8 cellular contexts compared by ENCODE assay signal in the genomic region with DNA sequence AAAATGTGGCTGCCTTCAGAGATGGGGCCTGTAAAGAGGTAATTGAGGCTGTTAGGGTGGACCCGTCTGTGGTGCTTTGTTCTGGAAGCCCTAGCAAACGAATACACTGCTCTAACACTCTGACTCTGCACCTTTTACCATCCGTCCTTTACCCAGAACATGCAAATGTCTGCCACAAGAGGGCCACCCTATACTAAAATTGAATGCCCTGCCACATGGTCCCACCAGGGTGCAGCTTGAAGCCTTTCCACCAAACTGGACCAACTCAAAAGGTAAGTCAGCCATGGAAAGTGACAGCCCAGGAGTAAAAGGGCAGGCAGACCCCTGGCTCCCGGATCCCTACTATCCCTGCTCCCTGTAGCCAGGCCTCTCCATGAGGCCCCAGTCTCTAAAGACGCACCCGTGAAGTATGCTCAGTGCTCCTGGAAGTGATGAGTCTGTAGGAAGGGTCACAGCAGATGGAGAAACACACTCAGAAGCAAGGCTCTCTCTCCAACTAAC. TPM values are rescaled to one million over a fixed set of nuclear protein-coding genes. Genes with fewer than 3 reads are reported as not detected.
DNase-seq lines count a peak whose midpoint lies in the region; ATAC-seq and TF ChIP-seq lines count a peak whose summit lies in the region.

No MANE protein-coding gene starts in this region.

- peak; percentile 38 for DNase-seq in GM12864 (ENCODE audit: low read depth)
- peak; percentile 67 for DNase-seq in HFF-Myc (ENCODE audit: extremely low read depth, low read depth)
- DNase-seq in NCI-H1092 (lab: John Stamatoyannopoulos, UW) = peak; percentile 70
- peak; percentile 61 for DNase-seq in activated naive CD8-positive, alpha-beta T cell treated with anti-CD3 and anti-CD28 coated beads for 36 hours
- peak in 4 of 5 donors; percentile 54 to 75 (median 69) for DNase-seq in heart left ventricle
- no peak for DNase-seq in retinal pigment epithelial cell (ENCODE audit: low read depth)

- H3K27ac ChIP-seq in heart left ventricle = peak overlapping the region in 2 of 12 donors; percentile 7 to 64

- H3K27ac Mint-ChIP-seq in activated naive CD8-positive, alpha-beta T cell treated with anti-CD3 and anti-CD28 coated beads for 36 hours = no peak overlapping the region

- H3K9me3 ChIP-seq in heart left ventricle = no peaks in the 10 kb centered on the region

- H3K36me3 ChIP-seq in heart left ventricle = no peaks in the 10 kb centered on the region

- peaks cover 29% of the 10 kb centered on the region for H3K27me3 Mint-ChIP-seq in activated naive CD8-positive, alpha-beta T cell treated with anti-CD3 and anti-CD28 coated beads for 36 hours

- TF ChIP-seq CTCF in GM12864 (IDR thresholded peaks at IDR 0.05; ENCODE audit: low read depth, low read length, missing control alignments) (peak; percentile 88), HFF-Myc (IDR thresholded peaks at IDR 0.05; ENCODE audit: low read depth, low read length, missing control alignments) (peak; percentile 90), heart left ventricle (IDR thresholded peaks at IDR 0.05) (peak; percentile 72 to 93 (median 88)), retinal pigment epithelial cell (conservative IDR thresholded peaks at IDR 0.05; ENCODE audit: low read depth, low read length) (peak; percentile 91)

- peaks cover 0 to 11% (median 0%) of the 10 kb centered on the region in 12 donors for H3K4me1 ChIP-seq in heart left ventricle

- no peaks in the 10 kb centered on the region for H3K36me3 Mint-ChIP-seq in activated naive CD8-positive, alpha-beta T cell treated with anti-CD3 and anti-CD28 coated beads for 36 hours

- no peak overlapping the region for H3K4me3 Mint-ChIP-seq in activated naive CD8-positive, alpha-beta T cell treated with anti-CD3 and anti-CD28 coated beads for 36 hours

- H3K4me3 ChIP-seq in GM12864 (ENCODE audit: low read depth, low read length) (no peak overlapping the region), HFF-Myc (replicated peaks; ENCODE audit: low read depth, low read length) (no peak overlapping the region), heart left ventricle (no peak overlapping the region), retinal pigment epithelial cell (ENCODE audit: low read length) (no peak overlapping the region)

- ATAC-seq in SK-N-SH treated with all-trans-retinoic acid at 6 μM for 48 hours (peak; percentile 100), heart left ventricle (peak; percentile 93 to 99 (median 98)), HG03025 (IDR thresholded peaks at IDR 0.05; ENCODE audit: low FRiP score, unreplicated experiment) (no peak)

- no peaks in the 10 kb centered on the region for H3K27me3 ChIP-seq in heart left ventricle

- no peaks in the 10 kb centered on the region for H3K9me3 Mint-ChIP-seq in activated naive CD8-positive, alpha-beta T cell treated with anti-CD3 and anti-CD28 coated beads for 36 hours

- no peak for TF ChIP-seq POLR2A in heart left ventricle (IDR thresholded peaks at IDR 0.05)

- intact Hi-C loops in heart left ventricle (cut with DNase I) = loop anchor here (1.0 to 10.0 kb wide), 10 partner anchors 34 to 458 kb away; a partner anchor contains a TSS

- 25 to 30% (median 28%) methylated on average over 6 of the region's 6 CpGs for whole genome bisulfite sequencing in heart left ventricle, 4 donors

- peaks cover 18% of the 10 kb centered on the region for H3K4me1 Mint-ChIP-seq in activated naive CD8-positive, alpha-beta T cell treated with anti-CD3 and anti-CD28 coated beads for 36 hours

TF ChIP-seq in SK-N-SH treated with all-trans-retinoic acid at 6 μM for 48 hours, 23 proteins besides CTCF, POLR2A, EP300 and RAD21:
- TF ChIP-seq ZFP3 (CRISPR knock-in tag; IDR thresholded peaks at IDR 0.05) (no peak), BACH2 (CRISPR knock-in tag; IDR thresholded peaks at IDR 0.05; ENCODE audit: borderline replicate concordance) (no peak), ZFP30 (CRISPR knock-in tag; IDR thresholded peaks at IDR 0.05) (no peak), ARNTL (CRISPR knock-in tag; IDR thresholded peaks at IDR 0.05; ENCODE audit: borderline replicate concordance, low read depth) (no peak), ZNF70 (CRISPR knock-in tag; IDR thresholded peaks at IDR 0.05) (no peak), CSDC2 (CRISPR knock-in tag; IDR thresholded peaks at IDR 0.05) (no peak), PPARA (CRISPR knock-in tag; IDR thresholded peaks at IDR 0.05; ENCODE audit: borderline replicate concordance) (no peak), GLIS3 (CRISPR knock-in tag; IDR thresholded peaks at IDR 0.05) (no peak), TOX (CRISPR knock-in tag; IDR thresholded peaks at IDR 0.05; ENCODE audit: borderline replicate concordance) (no peak), ZC3H10 (CRISPR knock-in tag; IDR thresholded peaks at IDR 0.05) (no peak), TCF4 (CRISPR knock-in tag; IDR thresholded peaks at IDR 0.05; ENCODE audit: borderline replicate concordance) (no peak), OSR1 (CRISPR knock-in tag; IDR thresholded peaks at IDR 0.05) (no peak), SNAI2 (CRISPR knock-in tag; IDR thresholded peaks at IDR 0.05) (no peak), ZNF8 (CRISPR knock-in tag; IDR thresholded peaks at IDR 0.05) (no peak), ISL1 (CRISPR knock-in tag; IDR thresholded peaks at IDR 0.05) (no peak), ESRRG (CRISPR knock-in tag; IDR thresholded peaks at IDR 0.05) (no peak)
- TF ChIP-seq, protein P1, sequence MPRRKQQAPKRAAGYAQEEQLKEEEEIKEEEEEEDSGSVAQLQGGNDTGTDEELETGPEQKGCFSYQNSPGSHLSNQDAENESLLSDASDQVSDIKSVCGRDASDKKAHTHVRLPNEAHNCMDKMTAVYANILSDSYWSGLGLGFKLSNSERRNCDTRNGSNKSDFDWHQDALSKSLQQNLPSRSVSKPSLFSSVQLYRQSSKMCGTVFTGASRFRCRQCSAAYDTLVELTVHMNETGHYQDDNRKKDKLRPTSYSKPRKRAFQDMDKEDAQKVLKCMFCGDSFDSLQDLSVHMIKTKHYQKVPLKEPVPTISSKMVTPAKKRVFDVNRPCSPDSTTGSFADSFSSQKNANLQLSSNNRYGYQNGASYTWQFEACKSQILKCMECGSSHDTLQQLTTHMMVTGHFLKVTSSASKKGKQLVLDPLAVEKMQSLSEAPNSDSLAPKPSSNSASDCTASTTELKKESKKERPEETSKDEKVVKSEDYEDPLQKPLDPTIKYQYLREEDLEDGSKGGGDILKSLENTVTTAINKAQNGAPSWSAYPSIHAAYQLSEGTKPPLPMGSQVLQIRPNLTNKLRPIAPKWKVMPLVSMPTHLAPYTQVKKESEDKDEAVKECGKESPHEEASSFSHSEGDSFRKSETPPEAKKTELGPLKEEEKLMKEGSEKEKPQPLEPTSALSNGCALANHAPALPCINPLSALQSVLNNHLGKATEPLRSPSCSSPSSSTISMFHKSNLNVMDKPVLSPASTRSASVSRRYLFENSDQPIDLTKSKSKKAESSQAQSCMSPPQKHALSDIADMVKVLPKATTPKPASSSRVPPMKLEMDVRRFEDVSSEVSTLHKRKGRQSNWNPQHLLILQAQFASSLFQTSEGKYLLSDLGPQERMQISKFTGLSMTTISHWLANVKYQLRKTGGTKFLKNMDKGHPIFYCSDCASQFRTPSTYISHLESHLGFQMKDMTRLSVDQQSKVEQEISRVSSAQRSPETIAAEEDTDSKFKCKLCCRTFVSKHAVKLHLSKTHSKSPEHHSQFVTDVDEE (CRISPR knock-in tag; IDR thresholded peaks at IDR 0.05) = no peak
- TF ChIP-seq, protein P2, sequence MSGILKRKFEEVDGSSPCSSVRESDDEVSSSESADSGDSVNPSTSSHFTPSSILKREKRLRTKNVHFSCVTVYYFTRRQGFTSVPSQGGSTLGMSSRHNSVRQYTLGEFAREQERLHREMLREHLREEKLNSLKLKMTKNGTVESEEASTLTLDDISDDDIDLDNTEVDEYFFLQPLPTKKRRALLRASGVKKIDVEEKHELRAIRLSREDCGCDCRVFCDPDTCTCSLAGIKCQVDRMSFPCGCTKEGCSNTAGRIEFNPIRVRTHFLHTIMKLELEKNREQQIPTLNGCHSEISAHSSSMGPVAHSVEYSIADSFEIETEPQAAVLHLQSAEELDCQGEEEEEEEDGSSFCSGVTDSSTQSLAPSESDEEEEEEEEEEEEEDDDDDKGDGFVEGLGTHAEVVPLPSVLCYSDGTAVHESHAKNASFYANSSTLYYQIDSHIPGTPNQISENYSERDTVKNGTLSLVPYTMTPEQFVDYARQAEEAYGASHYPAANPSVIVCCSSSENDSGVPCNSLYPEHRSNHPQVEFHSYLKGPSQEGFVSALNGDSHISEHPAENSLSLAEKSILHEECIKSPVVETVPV (CRISPR knock-in tag; IDR thresholded peaks at IDR 0.05) = no peak
- TF ChIP-seq, protein P3, sequence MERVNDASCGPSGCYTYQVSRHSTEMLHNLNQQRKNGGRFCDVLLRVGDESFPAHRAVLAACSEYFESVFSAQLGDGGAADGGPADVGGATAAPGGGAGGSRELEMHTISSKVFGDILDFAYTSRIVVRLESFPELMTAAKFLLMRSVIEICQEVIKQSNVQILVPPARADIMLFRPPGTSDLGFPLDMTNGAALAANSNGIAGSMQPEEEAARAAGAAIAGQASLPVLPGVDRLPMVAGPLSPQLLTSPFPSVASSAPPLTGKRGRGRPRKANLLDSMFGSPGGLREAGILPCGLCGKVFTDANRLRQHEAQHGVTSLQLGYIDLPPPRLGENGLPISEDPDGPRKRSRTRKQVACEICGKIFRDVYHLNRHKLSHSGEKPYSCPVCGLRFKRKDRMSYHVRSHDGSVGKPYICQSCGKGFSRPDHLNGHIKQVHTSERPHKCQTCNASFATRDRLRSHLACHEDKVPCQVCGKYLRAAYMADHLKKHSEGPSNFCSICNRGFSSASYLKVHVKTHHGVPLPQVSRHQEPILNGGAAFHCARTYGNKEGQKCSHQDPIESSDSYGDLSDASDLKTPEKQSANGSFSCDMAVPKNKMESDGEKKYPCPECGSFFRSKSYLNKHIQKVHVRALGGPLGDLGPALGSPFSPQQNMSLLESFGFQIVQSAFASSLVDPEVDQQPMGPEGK (CRISPR knock-in tag; IDR thresholded peaks at IDR 0.05; ENCODE audit: borderline replicate concordance) = no peak

RNA-seq across cellular contexts. Expression of a gene that starts 5.8 kb away (rescaled TPM):
- under 1 TPM; 0.18 to 0.64 TPM for total RNA-seq in activated naive CD8-positive, alpha-beta T cell treated with anti-CD3 and anti-CD28 coated beads for 36 hours
- total RNA-seq in heart left ventricle = 1 to 10 TPM in 3 of 9 donors, under 1 TPM in 6; 0.13 to 1.4 (median 0.71) TPM
- under 1 TPM; 0.11 to 0.30 TPM for polyA plus RNA-seq in heart left ventricle

RNA-seq across cellular contexts. Expression of a gene that starts 32.9 kb away (rescaled TPM):
- total RNA-seq in activated naive CD8-positive, alpha-beta T cell treated with anti-CD3 and anti-CD28 coated beads for 36 hours = 10 to 100 TPM; 56.7 to 57.5 TPM
- 100 to 1,000 TPM; 447 to 697 (median 546) TPM for total RNA-seq in heart left ventricle
- 100 to 1,000 TPM; 473 to 738 TPM for polyA plus RNA-seq in heart left ventricle

Comparison
In these comparisons a context has a peak if more than half of its experiments do, and no peak if none do; other contexts are left out.
1. RNA of a gene that starts 32.9 kb away (total RNA-seq): 447 to 697 TPM in heart left ventricle; 56.7 to 57.5 TPM in activated naive CD8-positive, alpha-beta T cell treated with anti-CD3 and anti-CD28 coated beads for 36 hours; every median in the first group is over 4 times any median in the second.
2. Peak in every context shown above with its lines, with median percentiles within 50 percentile points of each other: CTCF ChIP-seq.